In genomic region chr11:33161120-33162005, GRCh38 we compare ENCODE assay signal across 8 cellular contexts. TPM values are rescaled to one million over a fixed set of nuclear protein-coding genes. Genes with fewer than 3 reads are reported as not detected.
A peak's percentile ranks its signal among the peaks of the same experiment; 100 is the strongest.
DNase-seq lines count a peak whose midpoint lies in the region; ATAC-seq and TF ChIP-seq lines count a peak whose summit lies in the region.

Gene CSTF3 (minus strand): TSS chr11:33161480. CDS start chr11:33161325, 155 bp downstream.

- POLR2A ChIA-PET in PC-3 (lab: Charles Lee; ENCODE audit: unreplicated experiment), result interaction anchor here (0.5 to 0.6 kb wide), 4 partner anchors 10 to 535 kb away, joined by 3 to 15 read pairs (median 4); no protein-coding TSS in a partner anchor

- no peaks in the 10 kb centered on the region for H3K27me3 ChIP-seq in PC-3 (ENCODE audit: low read length)
- H3K27me3 ChIP-seq in mononuclear cell (ENCODE audit: insufficient read depth, low read length), result no peaks in the 10 kb centered on the region

- peak within 1 kb of the TSS; percentile 84 for H3K4me2 ChIP-seq in PC-3 (ENCODE audit: low read length)

- no peak; the same call in 1 of the 2 replicates for TF ChIP-seq RAD21 in Ishikawa (IDR thresholded peaks at IDR 0.05; ENCODE audit: low read depth)

- TF ChIP-seq CTCF in PC-3 (conservative IDR thresholded peaks at IDR 0.05; ENCODE audit: low read depth, low read length) (no peak), epithelial cell of esophagus (IDR thresholded peaks at IDR 0.05; ENCODE audit: insufficient read depth, low read depth, low read length, missing control alignments) (peak; percentile 47)

- H3K4me3 ChIP-seq in PC-3 (ENCODE audit: low read length), result peak within 1 kb of the TSS; percentile 96
- peak within 1 kb of the TSS; percentile 99 for H3K4me3 ChIP-seq in epithelial cell of esophagus (ENCODE audit: low read length)
- H3K4me3 ChIP-seq in mononuclear cell (ENCODE audit: low read length), result peak within 1 kb of the TSS; percentile 94

- H3K27ac ChIP-seq in PC-3 (ENCODE audit: low read length), result peak within 1 kb of the TSS; percentile 77

- peaks cover 38% of the 10 kb centered on the region for H4K20me1 ChIP-seq in PC-3 (ENCODE audit: low read length)

- intact Hi-C loops in PC-3 (cut with micrococcal nuclease), result no loop called here

- H3K79me2 ChIP-seq in PC-3 (ENCODE audit: low read length), result peaks cover 65% of the 10 kb centered on the region

- DNase-seq in DMS153 treated with DMSO at 0.1 percent for 48 hours (lab: John Stamatoyannopoulos, UW; ENCODE audit: unreplicated experiment) (peak; percentile 97), PC-3 (peak; percentile 99), activated T-cell treated with anti-CD3 and anti-CD28 coated beads for 48 hours (ENCODE audit: low read depth) (peak; percentile 93), epithelial cell of esophagus (ENCODE audit: low read depth) (peak; percentile 99)
- DNase-seq in stimulated activated CD8-positive, alpha-beta memory T cell treated with anti-CD3 and anti-CD28 coated beads, Interleukin-4, amount 100 ng/mL, for 1 hour (ENCODE audit: low read depth in 2 of 2, low spot score in 1 of 2), result peak; percentile 91 to 93

- peaks cover 3% of the 10 kb centered on the region; the same call in 1 of the 2 replicates for H3K36me3 ChIP-seq in PC-3 (ENCODE audit: low read depth, low read length)

- CTCF ChIA-PET in PC-3 (lab: Charles Lee), result no interaction called here

- TF ChIP-seq EP300 in Ishikawa (IDR thresholded peaks at IDR 0.05; ENCODE audit: borderline replicate concordance), result no peak; the same call in 1 of the 2 replicates

- no peaks in the 10 kb centered on the region for H3K9me3 ChIP-seq in PC-3 (ENCODE audit: low read length)
- H3K9me3 ChIP-seq in mononuclear cell (ENCODE audit: low read depth, low read length), result no peaks in the 10 kb centered on the region

- peaks cover 27% of the 10 kb centered on the region for H3K4me1 ChIP-seq in PC-3 (ENCODE audit: insufficient read depth, low read length)
- H3K4me1 ChIP-seq in mononuclear cell (ENCODE audit: insufficient read depth, low read length), result peaks cover 31% of the 10 kb centered on the region

- no peaks in the 10 kb centered on the region for H3F3A ChIP-seq in PC-3 (ENCODE audit: low read length, unreplicated experiment)

- ATAC-seq in GM21576 (IDR thresholded peaks at IDR 0.05; ENCODE audit: unreplicated experiment) (peak; percentile 93), PC-3 (peak; percentile 94)

- no peaks in the 10 kb centered on the region for H3K9me2 ChIP-seq in PC-3 (replicated peaks; ENCODE audit: low read length)

- H2AFZ ChIP-seq in PC-3 (ENCODE audit: low read length), result peak within 1 kb of the TSS; percentile 87

- peak within 1 kb of the TSS; percentile 99 for H3K9ac ChIP-seq in PC-3 (ENCODE audit: low read length)

- BruUV-seq in PC-3 (replicated peaks; lab: Mats Ljungman, UMichigan), result TSS peak; percentile 94

TF ChIP-seq in Ishikawa, 13 proteins besides CTCF, POLR2A, EP300 and RAD21:
- TF ChIP-seq CREB1 (IDR thresholded peaks at IDR 0.05; ENCODE audit: low read depth), result peak; percentile 66; the same call in 1 of the 2 replicates
- TF ChIP-seq TAF1 (IDR thresholded peaks at IDR 0.05; ENCODE audit: low read depth), result peak; percentile 87
- no peak for TF ChIP-seq CEBPB (IDR thresholded peaks at IDR 0.05)
- TF ChIP-seq ZBTB7A (IDR thresholded peaks at IDR 0.05; ENCODE audit: low read depth), result no peak
- no peak for TF ChIP-seq FOXM1 (IDR thresholded peaks at IDR 0.05; ENCODE audit: borderline replicate concordance, low read depth)
- TF ChIP-seq REST (IDR thresholded peaks at IDR 0.05; ENCODE audit: low read depth), result no peak
- 0 out of 2 replicates have a peak, but pooled peaks have one; percentile 9 for TF ChIP-seq NFIC (IDR thresholded peaks at IDR 0.05)
- peak; percentile 36 for TF ChIP-seq TEAD4 (IDR thresholded peaks at IDR 0.05)
- peak; percentile 56; the same call in 1 of the 2 replicates for TF ChIP-seq TCF12 (IDR thresholded peaks at IDR 0.05; ENCODE audit: low read depth)
- peak; percentile 96 for TF ChIP-seq YY1 (IDR thresholded peaks at IDR 0.05; ENCODE audit: low read depth)
- TF ChIP-seq USF1 (IDR thresholded peaks at IDR 0.05), result no peak
- peak; percentile 90 for TF ChIP-seq EGR1 (IDR thresholded peaks at IDR 0.05)
- TF ChIP-seq MAX (IDR thresholded peaks at IDR 0.05), result peak; percentile 99

RNA-seq across cellular contexts. Expression of gene CSTF3, which starts in this region (rescaled TPM):
- total RNA-seq in PC-3 (2014; rRNA removed) (18.5 and 30.0 TPM in 2 replicates), mononuclear cell (5.2 TPM)

Comparison
In these comparisons a context has a peak if more than half of its experiments do, and no peak if none do; other contexts are left out.
1. Peak in every context shown above with its lines: DNase-seq, ATAC-seq, H3K4me3 ChIP-seq and H3K27ac ChIP-seq.